ENCODE assay signal across 8 cellular contexts in the genomic region with DNA sequence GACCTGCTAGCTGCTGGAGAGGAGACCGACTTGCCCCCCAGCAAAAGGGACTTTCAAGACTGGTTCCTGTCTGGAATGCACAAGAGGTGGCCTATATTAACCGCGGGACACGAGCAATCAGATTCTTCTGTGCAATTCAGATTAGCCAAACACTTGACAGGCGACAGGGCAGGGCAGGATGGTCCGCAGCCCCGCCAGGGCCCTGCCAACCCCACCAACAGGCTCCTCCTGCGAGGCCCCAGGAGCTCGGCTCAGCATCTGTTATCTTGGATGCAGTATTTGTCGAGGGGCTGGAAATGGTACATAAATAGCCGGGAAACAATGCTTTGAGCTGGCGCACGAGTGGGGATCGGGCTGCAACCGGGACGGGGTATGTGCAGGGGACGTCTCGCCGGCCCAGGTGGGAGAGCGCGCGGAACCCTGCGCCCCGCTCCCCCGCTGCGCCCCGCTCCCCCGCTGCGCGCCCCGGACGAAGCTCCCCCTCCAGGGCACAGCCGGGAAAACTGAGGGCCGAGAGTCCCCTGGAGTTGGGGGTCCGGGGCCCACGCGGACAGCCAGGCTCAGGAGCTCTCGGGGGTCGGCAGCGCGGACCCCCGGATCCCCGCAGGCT. TPM values are rescaled to one million over a fixed set of nuclear protein-coding genes. Genes with fewer than 3 reads are reported as not detected.
A peak's percentile ranks its signal among the peaks of the same experiment; 100 is the strongest.
DNase-seq lines count a peak whose midpoint lies in the region; ATAC-seq and TF ChIP-seq lines count a peak whose summit lies in the region.

No MANE protein-coding gene starts in this region.

- peak overlapping the region in 1 of 2 donors; percentile 43 for H3K9ac ChIP-seq in duodenal mucosa (ENCODE audit: low read depth in 1 of 2, low read length in 2 of 2)

- no peaks in the 10 kb centered on the region for H3K9me3 Mint-ChIP-seq in nephron

- H3K27me3 Mint-ChIP-seq in nephron (ENCODE audit: low read depth) = peaks cover 18% of the 10 kb centered on the region

- H3K9me3 ChIP-seq in duodenal mucosa (ENCODE audit: control insufficient read depth in 1 of 2, low read length in 2 of 2) = no peaks in the 10 kb centered on the region

- no peak for ATAC-seq in esophagus mucosa
- ATAC-seq in HG03439 (IDR thresholded peaks at IDR 0.05; ENCODE audit: unreplicated experiment) = no peak

- H3K4me3 ChIP-seq in duodenal mucosa (ENCODE audit: low read depth in 1 of 2, low read length in 2 of 2) = peak overlapping the region; percentile 32 to 44

- H3K4me1 ChIP-seq in duodenal mucosa (ENCODE audit: control insufficient read depth in 1 of 2, insufficient read depth in 2 of 2, low read length in 2 of 2) = peaks cover 0 to 4% of the 10 kb centered on the region in 2 donors

- no peaks in the 10 kb centered on the region for H3K36me3 ChIP-seq in duodenal mucosa (ENCODE audit: control insufficient read depth in 1 of 2, insufficient read depth in 2 of 2, low read length in 2 of 2)

- peaks cover 19% of the 10 kb centered on the region for H3K4me1 Mint-ChIP-seq in nephron

- no peak overlapping the region for H3K27ac ChIP-seq in duodenal mucosa (ENCODE audit: low read depth, low read length)

- peaks cover 11 to 14% of the 10 kb centered on the region in 2 donors for H3K27me3 ChIP-seq in duodenal mucosa (ENCODE audit: control insufficient read depth in 1 of 2, insufficient read depth in 2 of 2, low read length in 2 of 2)

- peak; percentile 66 for DNase-seq in D341Med (ENCODE audit: low spot score)
- peak; percentile 31 for DNase-seq in NCI-H2171 (lab: John Stamatoyannopoulos, UW)
- DNase-seq in LoVo (ENCODE audit: low spot score) = no peak
- DNase-seq in pons (ENCODE audit: low spot score) = no peak

- no peak for TF ChIP-seq CTCF in nephron (IDR thresholded peaks at IDR 0.05; ENCODE audit: unreplicated experiment in 3 of 3)

- no peaks in the 10 kb centered on the region for H3K36me3 Mint-ChIP-seq in nephron (ENCODE audit: low read depth)

- H3K27ac Mint-ChIP-seq in nephron = peak overlapping the region; percentile 37 to 72 (median 69)

- peak overlapping the region; percentile 83 to 89 (median 87) for H3K4me3 Mint-ChIP-seq in nephron

RNA-seq across cellular contexts. Expression of gene RADIL, which starts 0.7 kb away (rescaled TPM):
- total RNA-seq in esophagus mucosa = 0.20 TPM

RNA-seq across cellular contexts. Expression of gene PAPOLB, which starts 21.0 kb away (rescaled TPM):
- not detected for total RNA-seq in esophagus mucosa

Comparison
In these comparisons a context has a peak if more than half of its experiments do, and no peak if none do; other contexts are left out.
1. DNase-seq: peak in D341Med (single experiment) and NCI-H2171 (single experiment); none in LoVo (single experiment) and pons (single experiment).